8 cellular contexts compared by ENCODE assay signal in genomic region chr2:71728036-71728435, GRCh38.
"Had no signal": no experiment of that assay in that cellular context is flagged by ENCODE, and none has a peak within 500 bp of the region (broad histone marks: within the 10 kb centered on the region; RNA-seq: fewer than 3 reads in every experiment).

No MANE protein-coding gene starts in this region.

- H3K9me3 ChIP-seq: HAP-1 had no signal

- FAIRE-seq: H1, K562 had no signal

- H3K4me1 ChIP-seq: HAP-1 had no signal

- ATAC-seq: GM23338, HCT116, K562 had no signal

- H3K4me3 ChIP-seq: GM23338, HAP-1, K562 had no signal

- DNase-seq: H7, HFFc6, IMR-90 had no signal

- H3K36me3 ChIP-seq: HAP-1 had no signal

- H2AFZ ChIP-seq: GM23338 had no signal

- H3K4me2 ChIP-seq: GM23338 had no signal
